ENCODE assay signal across 1 cellular context in genomic region chr9:122446819-122447484, GRCh38.
TF ChIP-seq lines count a peak whose summit lies in the region.

No MANE protein-coding gene starts in this region.

TF ChIP-seq in K562, 482 proteins besides CTCF, POLR2A, EP300 and RAD21 (continued from another document):
- TF ChIP-seq TSHZ1 (CRISPR knock-in tag; IDR thresholded peaks at IDR 0.05) (no peak), FOXO4 (CRISPR knock-in tag; IDR thresholded peaks at IDR 0.05) (no peak), NR1H2 (CRISPR knock-in tag; IDR thresholded peaks at IDR 0.05) (no peak), ZNF408 (CRISPR knock-in tag; IDR thresholded peaks at IDR 0.05; ENCODE audit: low read depth) (no peak), NR2C2 (CRISPR knock-in tag; IDR thresholded peaks at IDR 0.05) (no peak), NR2C2 (tag; IDR thresholded peaks at IDR 0.05) (no peak), ZNF24 (IDR thresholded peaks at IDR 0.05) (peak; percentile 25; the same call in 1 of the 2 replicates), CREM (IDR thresholded peaks at IDR 0.05; ENCODE audit: low read depth) (peak; percentile 39; the same call in 1 of the 2 replicates), STAT5B (CRISPR knock-in tag; IDR thresholded peaks at IDR 0.05) (no peak), NFXL1 (CRISPR knock-in tag; IDR thresholded peaks at IDR 0.05) (no peak), HNRNPLL (IDR thresholded peaks at IDR 0.05; ENCODE audit: low read depth, low read length, poor library complexity, severe bottlenecking) (no peak), ZNF444 (CRISPR knock-in tag; IDR thresholded peaks at IDR 0.05) (no peak), ZNF232 (CRISPR knock-in tag; IDR thresholded peaks at IDR 0.05) (no peak), HEY1 (CRISPR knock-in tag; IDR thresholded peaks at IDR 0.05; ENCODE audit: borderline replicate concordance) (no peak), CTCFL (IDR thresholded peaks at IDR 0.05; ENCODE audit: borderline replicate concordance, insufficient read depth, low read depth, low read length, poor library complexity, severe bottlenecking) (no peak), ZFX (CRISPR knock-in tag; IDR thresholded peaks at IDR 0.05) (no peak), TBL1XR1 (IDR thresholded peaks at IDR 0.05; ENCODE audit: low read length in 2 of 2) (peak in 1 of 2 experiments; percentile 85; a peak in 2 of 4 replicates), CBX8 (IDR thresholded peaks at IDR 0.05; ENCODE audit: borderline replicate concordance, extremely low read depth, low read depth, low read length, poor library complexity, severe bottlenecking) (no peak), ZNF316 (IDR thresholded peaks at IDR 0.05) (no peak), IRF2 (CRISPR knock-in tag; IDR thresholded peaks at IDR 0.05) (no peak), BRCA1 (IDR thresholded peaks at IDR 0.05) (no peak), BRCA1 (CRISPR knock-in tag; IDR thresholded peaks at IDR 0.05) (no peak)
- TF ChIP-seq, protein P1, sequence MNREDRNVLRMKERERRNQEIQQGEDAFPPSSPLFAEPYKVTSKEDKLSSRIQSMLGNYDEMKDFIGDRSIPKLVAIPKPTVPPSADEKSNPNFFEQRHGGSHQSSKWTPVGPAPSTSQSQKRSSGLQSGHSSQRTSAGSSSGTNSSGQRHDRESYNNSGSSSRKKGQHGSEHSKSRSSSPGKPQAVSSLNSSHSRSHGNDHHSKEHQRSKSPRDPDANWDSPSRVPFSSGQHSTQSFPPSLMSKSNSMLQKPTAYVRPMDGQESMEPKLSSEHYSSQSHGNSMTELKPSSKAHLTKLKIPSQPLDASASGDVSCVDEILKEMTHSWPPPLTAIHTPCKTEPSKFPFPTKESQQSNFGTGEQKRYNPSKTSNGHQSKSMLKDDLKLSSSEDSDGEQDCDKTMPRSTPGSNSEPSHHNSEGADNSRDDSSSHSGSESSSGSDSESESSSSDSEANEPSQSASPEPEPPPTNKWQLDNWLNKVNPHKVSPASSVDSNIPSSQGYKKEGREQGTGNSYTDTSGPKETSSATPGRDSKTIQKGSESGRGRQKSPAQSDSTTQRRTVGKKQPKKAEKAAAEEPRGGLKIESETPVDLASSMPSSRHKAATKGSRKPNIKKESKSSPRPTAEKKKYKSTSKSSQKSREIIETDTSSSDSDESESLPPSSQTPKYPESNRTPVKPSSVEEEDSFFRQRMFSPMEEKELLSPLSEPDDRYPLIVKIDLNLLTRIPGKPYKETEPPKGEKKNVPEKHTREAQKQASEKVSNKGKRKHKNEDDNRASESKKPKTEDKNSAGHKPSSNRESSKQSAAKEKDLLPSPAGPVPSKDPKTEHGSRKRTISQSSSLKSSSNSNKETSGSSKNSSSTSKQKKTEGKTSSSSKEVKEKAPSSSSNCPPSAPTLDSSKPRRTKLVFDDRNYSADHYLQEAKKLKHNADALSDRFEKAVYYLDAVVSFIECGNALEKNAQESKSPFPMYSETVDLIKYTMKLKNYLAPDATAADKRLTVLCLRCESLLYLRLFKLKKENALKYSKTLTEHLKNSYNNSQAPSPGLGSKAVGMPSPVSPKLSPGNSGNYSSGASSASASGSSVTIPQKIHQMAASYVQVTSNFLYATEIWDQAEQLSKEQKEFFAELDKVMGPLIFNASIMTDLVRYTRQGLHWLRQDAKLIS (CRISPR knock-in tag; IDR thresholded peaks at IDR 0.05) = no peak
- TF ChIP-seq, protein P2, sequence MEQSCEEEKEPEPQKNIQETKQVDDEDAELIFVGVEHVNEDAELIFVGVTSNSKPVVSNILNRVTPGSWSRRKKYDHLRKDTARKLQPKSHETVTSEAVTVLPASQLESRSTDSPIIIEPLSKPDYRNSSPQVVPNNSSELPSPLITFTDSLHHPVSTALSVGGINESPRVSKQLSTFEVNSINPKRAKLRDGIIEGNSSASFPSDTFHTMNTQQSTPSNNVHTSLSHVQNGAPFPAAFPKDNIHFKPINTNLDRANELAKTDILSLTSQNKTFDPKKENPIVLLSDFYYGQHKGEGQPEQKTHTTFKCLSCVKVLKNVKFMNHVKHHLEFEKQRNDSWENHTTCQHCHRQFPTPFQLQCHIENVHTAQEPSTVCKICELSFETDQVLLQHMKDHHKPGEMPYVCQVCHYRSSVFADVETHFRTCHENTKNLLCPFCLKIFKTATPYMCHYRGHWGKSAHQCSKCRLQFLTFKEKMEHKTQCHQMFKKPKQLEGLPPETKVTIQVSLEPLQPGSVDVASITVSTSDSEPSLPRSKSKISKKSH (CRISPR knock-in tag; IDR thresholded peaks at IDR 0.05) = peak; percentile 98
- TF ChIP-seq, protein P3, sequence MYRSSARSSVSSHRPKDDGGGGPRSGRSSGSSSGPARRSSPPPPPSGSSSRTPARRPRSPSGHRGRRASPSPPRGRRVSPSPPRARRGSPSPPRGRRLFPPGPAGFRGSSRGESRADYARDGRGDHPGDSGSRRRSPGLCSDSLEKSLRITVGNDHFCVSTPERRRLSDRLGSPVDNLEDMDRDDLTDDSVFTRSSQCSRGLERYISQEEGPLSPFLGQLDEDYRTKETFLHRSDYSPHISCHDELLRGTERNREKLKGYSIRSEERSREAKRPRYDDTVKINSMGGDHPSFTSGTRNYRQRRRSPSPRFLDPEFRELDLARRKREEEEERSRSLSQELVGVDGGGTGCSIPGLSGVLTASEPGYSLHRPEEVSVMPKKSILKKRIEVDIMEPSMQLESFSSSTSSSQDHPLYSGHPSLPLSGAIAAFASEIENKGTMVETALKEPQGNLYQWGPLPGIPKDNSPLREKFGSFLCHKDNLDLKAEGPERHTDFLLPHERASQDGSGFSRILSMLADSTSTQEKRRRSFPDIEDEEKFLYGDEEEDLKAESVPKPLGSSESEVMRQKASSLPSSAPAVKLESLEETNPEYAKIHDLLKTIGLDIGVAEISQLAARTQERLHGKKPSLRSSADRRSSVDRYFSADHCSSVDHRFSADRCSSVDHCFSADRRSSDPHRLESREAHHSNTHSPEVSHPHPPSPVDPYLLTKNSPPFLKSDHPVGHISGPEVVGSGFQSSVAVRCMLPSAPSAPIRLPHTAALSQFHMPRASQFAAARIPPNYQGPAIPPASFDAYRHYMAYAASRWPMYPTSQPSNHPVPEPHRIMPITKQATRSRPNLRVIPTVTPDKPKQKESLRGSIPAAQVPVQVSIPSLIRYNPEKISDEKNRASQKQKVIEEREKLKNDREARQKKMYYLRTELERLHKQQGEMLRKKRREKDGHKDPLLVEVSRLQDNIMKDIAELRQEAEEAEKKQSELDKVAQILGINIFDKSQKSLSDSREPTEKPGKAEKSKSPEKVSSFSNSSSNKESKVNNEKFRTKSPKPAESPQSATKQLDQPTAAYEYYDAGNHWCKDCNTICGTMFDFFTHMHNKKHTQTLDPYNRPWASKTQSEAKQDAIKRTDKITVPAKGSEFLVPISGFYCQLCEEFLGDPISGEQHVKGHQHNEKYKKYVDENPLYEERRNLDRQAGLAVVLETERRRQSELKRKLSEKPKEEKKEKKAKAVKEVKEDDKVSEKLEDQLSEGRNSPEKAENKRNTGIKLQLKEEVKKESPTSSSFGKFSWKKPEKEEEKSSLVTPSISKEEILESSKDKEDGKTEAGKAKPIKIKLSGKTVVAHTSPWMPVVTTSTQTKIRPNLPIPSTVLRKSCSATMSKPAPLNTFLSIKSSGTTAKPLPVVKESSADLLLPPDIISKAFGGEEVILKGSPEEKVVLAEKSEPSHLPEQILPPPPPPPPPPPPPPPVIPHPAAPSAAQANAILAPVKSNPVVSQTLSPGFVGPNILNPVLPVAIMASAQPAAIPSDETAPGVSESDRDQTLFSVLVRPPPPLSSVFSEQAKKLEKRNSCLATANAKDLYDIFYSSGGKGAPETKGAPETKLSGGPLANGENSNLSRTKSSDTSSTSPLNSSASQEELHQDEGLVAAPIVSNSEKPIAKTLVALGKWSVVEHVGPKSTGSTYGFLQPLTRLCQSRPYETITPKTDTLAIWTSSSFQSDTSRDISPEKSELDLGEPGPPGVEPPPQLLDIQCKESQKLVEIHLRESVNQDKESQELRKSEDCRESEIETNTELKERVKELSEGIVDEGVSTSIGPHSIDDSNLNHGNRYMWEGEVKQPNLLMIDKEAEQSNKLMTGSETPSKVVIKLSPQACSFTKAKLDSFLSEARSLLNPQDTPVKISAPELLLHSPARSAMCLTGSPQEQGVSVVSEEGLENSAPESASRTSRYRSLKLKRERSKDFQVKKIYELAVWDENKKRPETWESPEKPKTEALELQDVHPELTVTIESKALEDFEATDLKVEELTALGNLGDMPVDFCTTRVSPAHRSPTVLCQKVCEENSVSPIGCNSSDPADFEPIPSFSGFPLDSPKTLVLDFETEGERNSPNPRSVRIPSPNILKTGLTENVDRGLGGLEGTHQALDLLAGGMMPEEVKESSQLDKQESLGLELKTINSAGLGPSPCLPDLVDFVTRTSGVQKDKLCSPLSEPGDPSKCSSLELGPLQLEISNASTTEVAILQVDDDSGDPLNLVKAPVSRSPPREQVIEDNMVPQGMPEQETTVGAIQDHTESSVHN (IDR thresholded peaks at IDR 0.05; ENCODE audit: borderline replicate concordance in 1 of 2, low read depth in 1 of 2) = no peak
- TF ChIP-seq, protein P4, sequence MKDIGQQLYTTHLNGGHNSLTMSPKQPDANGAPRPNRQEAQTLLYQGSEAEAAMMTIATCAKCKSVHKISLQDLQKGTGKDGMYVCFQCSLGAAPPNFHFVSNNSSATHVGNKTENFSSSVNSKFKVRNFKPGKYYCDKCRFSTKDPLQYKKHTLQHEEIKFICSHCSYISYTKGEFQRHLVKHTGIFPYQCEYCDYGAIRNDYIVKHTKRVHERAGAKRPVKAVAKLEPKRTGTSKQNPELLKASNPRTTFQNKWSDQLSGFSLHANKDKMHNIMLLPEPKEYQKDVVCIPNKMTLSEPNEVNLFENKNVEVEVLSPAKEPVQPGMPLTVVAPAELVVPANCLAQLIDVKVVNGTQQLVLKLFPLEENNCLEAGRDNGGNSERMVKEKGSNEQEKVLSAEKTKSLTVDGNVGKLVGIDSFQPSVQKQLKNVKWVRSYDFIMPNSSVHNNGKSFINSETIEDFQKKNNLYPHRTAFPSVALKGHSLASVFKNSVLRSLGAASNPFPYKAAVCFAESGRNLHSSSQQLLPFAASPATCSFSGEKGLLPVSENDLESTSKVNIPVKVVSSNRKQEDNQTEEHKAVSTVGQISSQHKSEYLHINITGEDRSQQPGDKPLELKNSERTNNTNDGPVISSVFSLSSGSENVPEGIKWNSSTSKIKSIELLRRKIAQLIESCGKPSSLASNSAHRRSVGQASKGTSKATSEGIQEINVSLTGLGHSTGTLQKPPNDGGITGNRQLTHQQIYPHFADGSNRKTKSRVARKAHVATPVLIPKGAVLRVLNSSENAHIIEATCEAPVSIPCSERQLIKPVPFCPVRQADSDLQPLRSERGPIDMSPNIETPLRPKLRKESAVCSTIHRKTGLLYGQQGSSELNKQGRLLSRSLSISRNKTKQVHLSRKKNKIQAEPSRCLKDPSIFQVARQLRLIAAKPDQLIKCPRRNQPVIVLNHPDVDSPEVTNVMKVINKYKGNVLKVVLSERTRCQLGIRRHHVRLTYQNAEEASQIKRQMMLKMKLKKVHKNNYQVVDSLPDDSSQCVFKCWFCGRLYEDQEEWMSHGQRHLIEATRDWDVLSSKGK (CRISPR knock-in tag; IDR thresholded peaks at IDR 0.05) = no peak
